Comparison of ENCODE assay signal across 22 cellular contexts in genomic region chr12:53036802-53037201, GRCh38.
"Had no signal": no experiment of that assay in that cellular context is flagged by ENCODE, and none has a peak within 500 bp of the region (broad histone marks: within the 10 kb centered on the region; RNA-seq: fewer than 3 reads in every experiment).

No MANE protein-coding gene starts in this region.

- H3K27ac Mint-ChIP-seq: activated CD4-positive, alpha-beta memory T cell treated with anti-CD3 and anti-CD28 coated beads for 36 hours; T-helper 1 cell treated with Interleukin-12 subunit alpha and Interleukin-12 subunit beta and Interleukin-4 antibody, amounts not matched to agents 30 μg/mL and 1 μg/mL, for 36 hours; type B pancreatic cell had no signal

- H3K9me3 ChIP-seq: breast epithelium, esophagus muscularis mucosa, gastrocnemius medialis, left lung, prostate gland, spleen, thoracic aorta, vagina had no signal

- H3K36me3 ChIP-seq: breast epithelium had no signal

- DNase-seq: activated CD4-positive, alpha-beta memory T cell treated with anti-CD3 and anti-CD28 coated beads for 36 hours; activated effector memory CD4-positive, alpha-beta T cell treated with Interleukin-2 at 50 U/mL for 16 hours; activated naive CD4-positive, alpha-beta T cell treated with anti-CD3 and anti-CD28 coated beads, Interleukin-2, amount 50 U/mL, for 16 hours; activated T-cell treated with anti-CD3 and anti-CD28 coated beads, Interleukin-2, amount 50 U/mL, for 48 hours; gastrocnemius medialis; hippocampal formation; kidney glomerular epithelial cell; left lung; naive thymus-derived CD4-positive, alpha-beta T cell; spleen; stimulated activated CD4-positive, alpha-beta T cell treated with anti-CD3 and anti-CD28 coated beads, Interleukin-4, amount 100 ng/mL, for 1 hour; stimulated activated naive CD4-positive, alpha-beta T cell treated with Interleukin-2 at 50 U/mL for 16 hours; T1000 had no signal

- H3K27me3 Mint-ChIP-seq: activated CD4-positive, alpha-beta memory T cell treated with anti-CD3 and anti-CD28 coated beads for 36 hours; central memory CD8-positive, alpha-beta T cell; naive thymus-derived CD4-positive, alpha-beta T cell; type B pancreatic cell had no signal

- H3K9me3 Mint-ChIP-seq: activated CD4-positive, alpha-beta memory T cell treated with anti-CD3 and anti-CD28 coated beads for 36 hours; central memory CD8-positive, alpha-beta T cell; naive thymus-derived CD4-positive, alpha-beta T cell; T-helper 1 cell treated with Interleukin-12 subunit alpha and Interleukin-12 subunit beta and Interleukin-4 antibody, amounts not matched to agents 30 μg/mL and 1 μg/mL, for 36 hours; type B pancreatic cell had no signal

- H3K4me3 ChIP-seq: breast epithelium, esophagus muscularis mucosa, gastrocnemius medialis, left lung, lung, prostate gland, spleen, thoracic aorta, vagina had no signal

- H3K4me3 Mint-ChIP-seq: activated CD4-positive, alpha-beta memory T cell treated with anti-CD3 and anti-CD28 coated beads for 36 hours; central memory CD8-positive, alpha-beta T cell; naive thymus-derived CD4-positive, alpha-beta T cell; T-helper 1 cell treated with Interleukin-12 subunit alpha and Interleukin-12 subunit beta and Interleukin-4 antibody, amounts not matched to agents 30 μg/mL and 1 μg/mL, for 36 hours; type B pancreatic cell had no signal

- H3K27me3 ChIP-seq: breast epithelium, esophagus muscularis mucosa, gastrocnemius medialis, left lung, spleen, vagina had no signal

- H3K27ac ChIP-seq: gastrocnemius medialis, left lung, prostate gland, thoracic aorta had no signal

- H3K4me1 ChIP-seq: breast epithelium, prostate gland had no signal

- ATAC-seq: gastrocnemius medialis; left lung; naive thymus-derived CD4-positive, alpha-beta T cell had no signal
